Comparison of ENCODE assay signal across 33 cellular contexts in genomic region chr10:99438890-99439289, GRCh38.
"Had no signal": no experiment of that assay in that cellular context is flagged by ENCODE, and none has a peak within 500 bp of the region (broad histone marks: within the 10 kb centered on the region; RNA-seq: fewer than 3 reads in every experiment).

No MANE protein-coding gene starts in this region.

- FAIRE-seq: astrocyte, bronchial epithelial cell had no signal

- H3K4me3 ChIP-seq: adrenal gland, ascending aorta, body of pancreas, breast epithelium, cardiac muscle cell had no signal

- H3K9me3 ChIP-seq: adrenal gland, ascending aorta, body of pancreas, breast epithelium had no signal

- DNase-seq: activated effector memory CD4-positive, alpha-beta T cell treated with anti-CD3 and anti-CD28 coated beads, Interleukin-2, amount 50 U/mL, for 16 hours; activated effector memory CD4-positive, alpha-beta T cell treated with Interleukin-2 at 50 U/mL for 16 hours; activated gamma-delta T cell; activated gamma-delta T cell treated with Interleukin-2 at 50 U/mL for 16 hours; activated naive CD4-positive, alpha-beta T cell; activated naive CD4-positive, alpha-beta T cell treated with anti-CD3 and anti-CD28 coated beads for 36 hours; activated naive CD4-positive, alpha-beta T cell treated with anti-CD3 and anti-CD28 coated beads, Interleukin-2, amount 10 ng/mL, durations not matched to agents 7 days and 5 days; activated naive CD4-positive, alpha-beta T cell treated with anti-CD3 and anti-CD28 coated beads, Interleukin-2, amount 50 U/mL, for 16 hours; activated naive CD4-positive, alpha-beta T cell treated with Interleukin-2 at 50 U/mL for 16 hours; activated naive CD8-positive, alpha-beta T cell treated with anti-CD3 and anti-CD28 coated beads for 36 hours; activated naive CD8-positive, alpha-beta T cell treated with anti-CD3 and anti-CD28 coated beads, Interleukin-2, amount 10 ng/mL, durations not matched to agents 7 days and 5 days; activated naive CD8-positive, alpha-beta T cell treated with anti-CD3 and anti-CD28 coated beads, Interleukin-2, amount 50 U/mL, for 24 hours; activated T-cell treated with anti-CD3 and anti-CD28 coated beads, Interleukin-2, amount 50 U/mL, for 1 hour; activated T-cell treated with anti-CD3 and anti-CD28 coated beads, Interleukin-2, amount 50 U/mL, for 24 hours; activated T-cell treated with anti-CD3 and anti-CD28 coated beads, Interleukin-2, amount 50 U/mL, for 4 hours; activated T-cell treated with anti-CD3 and anti-CD28 coated beads, Interleukin-2, amount 50 U/mL, for 48 hours; activated T-cell treated with anti-CD3 and anti-CD28 coated beads, Interleukin-2, amount 50 U/mL, for 72 hours; adrenal gland; amniotic stem cell; anterior cingulate cortex; aorta; body of pancreas; brain microvascular endothelial cell; caudate nucleus; central memory CD4-positive, alpha-beta T cell; cerebellar nuclear complex had no signal

- H3K36me3 ChIP-seq: brain microvascular endothelial cell, breast epithelium had no signal

- H3K27me3 ChIP-seq: adrenal gland, ascending aorta, body of pancreas, brain microvascular endothelial cell, breast epithelium, cardiac muscle cell had no signal

- H3K27ac ChIP-seq: adrenal gland, ascending aorta, body of pancreas, brain microvascular endothelial cell, breast epithelium, cardiac muscle cell had no signal

- ATAC-seq: activated naive CD4-positive, alpha-beta T cell treated with anti-CD3 and anti-CD28 coated beads, Interleukin-2, amount 50 U/mL, for 72 hours; activated naive CD8-positive, alpha-beta T cell treated with anti-CD3 and anti-CD28 coated beads, Interleukin-2, amount 50 U/mL, for 24 hours; activated T-cell treated with anti-CD3 and anti-CD28 coated beads, Interleukin-2, amount 50 U/mL, for 4 hours; activated T-cell treated with anti-CD3 and anti-CD28 coated beads, Interleukin-2, amount 50 U/mL, for 72 hours; activated T-helper 17 cell treated with anti-CD3 and anti-CD28 coated beads, Interleukin-2, amount 50 U/mL, for 72 hours; body of pancreas had no signal

- H3K4me1 ChIP-seq: ascending aorta, breast epithelium had no signal
